21 cellular contexts compared by ENCODE assay signal in genomic region chr7:157575777-157576176, GRCh38.
DNase-seq lines count a peak whose midpoint lies in the region; ATAC-seq and TF ChIP-seq lines count a peak whose summit lies in the region.
"Had no signal": no experiment of that assay in that cellular context is flagged by ENCODE, and none has a peak within 500 bp of the region (broad histone marks: within the 10 kb centered on the region; RNA-seq: fewer than 3 reads in every experiment).

No MANE protein-coding gene starts in this region.

- no peaks in the 10 kb centered on the region for H3K9me3 Mint-ChIP-seq in activated CD4-positive, alpha-beta T cell treated with anti-CD3 and anti-CD28 coated beads for 36 hours (ENCODE audit: low read depth)
- H3K9me3 Mint-ChIP-seq in CD8-positive, alpha-beta T cell, result no peaks in the 10 kb centered on the region
- H3K9me3 Mint-ChIP-seq in activated T-helper 17 cell treated with anti-CD3 and anti-CD28 coated beads, Interleukin-2, amount 50 U/mL, for 72 hours, result no peaks in the 10 kb centered on the region
- no peaks in the 10 kb centered on the region for H3K9me3 Mint-ChIP-seq in naive thymus-derived CD4-positive, alpha-beta T cell
- H3K9me3 Mint-ChIP-seq: endodermal cell; stimulated activated memory B cell treated with anti-CD40 and anti-IgM and Interleukin-4, amounts not matched to agents 10 μg/mL and 1 μg/mL and 100 μg/mL, for 72 hours had no signal

- CTCF ChIA-PET in activated CD4-positive, alpha-beta T cell treated with anti-CD3 and anti-CD28 coated beads for 36 hours (lab: Charles Lee), result interaction anchor here (1.2 kb wide), 2 partner anchors 64 to 143 kb away, joined by 3 to 7 read pairs; no protein-coding TSS in a partner anchor
- CTCF ChIA-PET in CD8-positive, alpha-beta T cell (lab: Charles Lee), result interaction anchor here (1.1 kb wide), 1 partner anchor 133 kb away, joined by 3 read pairs; no protein-coding TSS in a partner anchor
- CTCF ChIA-PET in naive thymus-derived CD4-positive, alpha-beta T cell (lab: Charles Lee), result interaction anchor here (0.8 kb wide), 1 partner anchor 72 kb away, joined by 4 read pairs; no protein-coding TSS in a partner anchor

- no peaks in the 10 kb centered on the region for H3K36me3 Mint-ChIP-seq in activated CD4-positive, alpha-beta T cell treated with anti-CD3 and anti-CD28 coated beads for 36 hours (ENCODE audit: low read depth)
- no peaks in the 10 kb centered on the region for H3K36me3 Mint-ChIP-seq in CD8-positive, alpha-beta T cell
- no peaks in the 10 kb centered on the region for H3K36me3 Mint-ChIP-seq in activated T-helper 17 cell treated with anti-CD3 and anti-CD28 coated beads, Interleukin-2, amount 50 U/mL, for 72 hours (ENCODE audit: low read depth)
- H3K36me3 Mint-ChIP-seq in naive thymus-derived CD4-positive, alpha-beta T cell, result no peaks in the 10 kb centered on the region
- H3K36me3 Mint-ChIP-seq: stimulated activated memory B cell treated with anti-CD40 and anti-IgM and Interleukin-4, amounts not matched to agents 10 μg/mL and 1 μg/mL and 100 μg/mL, for 72 hours had no signal

- no peak overlapping the region for H3K27ac Mint-ChIP-seq in activated CD4-positive, alpha-beta T cell treated with anti-CD3 and anti-CD28 coated beads for 36 hours
- peak overlapping the region; percentile 75 for H3K27ac Mint-ChIP-seq in CD8-positive, alpha-beta T cell
- no peak overlapping the region for H3K27ac Mint-ChIP-seq in activated T-helper 17 cell treated with anti-CD3 and anti-CD28 coated beads, Interleukin-2, amount 50 U/mL, for 72 hours
- peak overlapping the region in 8 of 9 donors; percentile 86 to 98 (median 93) for H3K27ac Mint-ChIP-seq in naive thymus-derived CD4-positive, alpha-beta T cell
- H3K27ac Mint-ChIP-seq: endodermal cell had no signal

- H3K9me3 ChIP-seq in CD8-positive, alpha-beta T cell (ENCODE audit: low read length), result no peaks in the 10 kb centered on the region
- no peaks in the 10 kb centered on the region for H3K9me3 ChIP-seq in naive thymus-derived CD4-positive, alpha-beta T cell (ENCODE audit: control insufficient read depth in 2 of 3, low read length in 3 of 3)

- POLR2A ChIA-PET in activated CD4-positive, alpha-beta T cell treated with anti-CD3 and anti-CD28 coated beads for 36 hours (lab: Charles Lee), result no interaction called here
- POLR2A ChIA-PET in CD8-positive, alpha-beta T cell (lab: Charles Lee), result no interaction called here
- POLR2A ChIA-PET in naive thymus-derived CD4-positive, alpha-beta T cell (lab: Charles Lee), result interaction anchor here (0.5 to 1.8 kb wide), 8 partner anchors 10 to 104 kb away, joined by 3 to 6 read pairs (median 4); no protein-coding TSS in a partner anchor

- peak overlapping the region; percentile 44 for H3K4me3 ChIP-seq in CD8-positive, alpha-beta T cell (ENCODE audit: low read depth, low read length)
- peak overlapping the region; percentile 52 for H3K4me3 ChIP-seq in naive thymus-derived CD4-positive, alpha-beta T cell (ENCODE audit: low read length)
- H3K4me3 ChIP-seq: lung had no signal

- in situ Hi-C loops in KBM-7 (cut with MboI; ENCODE audit: low pct_unique_long_range_greater_than_20kb, low sequenced_read_pairs), result no loop called here

- H3K27ac ChIP-seq in CD8-positive, alpha-beta T cell (ENCODE audit: low read depth, low read length), result peak overlapping the region; percentile 68
- H3K27ac ChIP-seq in naive thymus-derived CD4-positive, alpha-beta T cell (ENCODE audit: low read depth, low read length), result peak overlapping the region; percentile 69
- H3K27ac ChIP-seq: 22Rv1, WERI-Rb-1 had no signal

- ATAC-seq in activated CD4-positive, alpha-beta T cell treated with anti-CD3 and anti-CD28 coated beads for 36 hours, result no peak
- peak; percentile 36 for ATAC-seq in CD8-positive, alpha-beta T cell
- ATAC-seq in activated T-helper 17 cell treated with anti-CD3 and anti-CD28 coated beads, Interleukin-2, amount 50 U/mL, for 72 hours (replicated peaks), result no peak
- no peak for ATAC-seq in naive thymus-derived CD4-positive, alpha-beta T cell

- TF ChIP-seq CTCF in CD8-positive, alpha-beta T cell (IDR thresholded peaks at IDR 0.05), result no peak

- no peak for DNase-seq in activated CD4-positive, alpha-beta T cell treated with anti-CD3 and anti-CD28 coated beads for 36 hours
- no peak for DNase-seq in activated CD4-positive, alpha-beta T cell treated with anti-CD3 and anti-CD28 coated beads for 4 hours
- DNase-seq in CD8-positive, alpha-beta T cell, result no peak
- DNase-seq in naive thymus-derived CD4-positive, alpha-beta T cell, result no peak
- DNase-seq in cerebellar cortex (ENCODE audit: low spot score), result no peak
- no peak for DNase-seq in 8988T
- no peak for DNase-seq in KBM-7
- DNase-seq: activated gamma-delta T cell, endodermal cell, KG1, kidney glomerular epithelial cell, MV-4-11, NCI-H1694 treated with DMSO at 0.1 percent for 48 hours, NCI-H2171 treated with DMSO at 0.1 percent for 48 hours, NCI-H526 treated with DMSO at 0.1 percent for 48 hours, occipital lobe, WERI-Rb-1 had no signal

- H3K36me3 ChIP-seq in CD8-positive, alpha-beta T cell (ENCODE audit: insufficient read depth, low read length), result no peaks in the 10 kb centered on the region
- no peaks in the 10 kb centered on the region for H3K36me3 ChIP-seq in naive thymus-derived CD4-positive, alpha-beta T cell (ENCODE audit: control insufficient read depth in 2 of 3, insufficient read depth in 3 of 3, low read length in 3 of 3)

- intact Hi-C loops in activated CD4-positive, alpha-beta T cell treated with anti-CD3 and anti-CD28 coated beads for 36 hours (cut with DNase I, micrococcal nuclease), result no loop called here
- intact Hi-C loops in CD8-positive, alpha-beta T cell (cut with DNase I, micrococcal nuclease), result loop anchor here in 1 of 2 experiments (5.0 kb wide), 1 partner anchor 1798 kb away; no protein-coding TSS in a partner anchor
- intact Hi-C loops in naive thymus-derived CD4-positive, alpha-beta T cell (cut with micrococcal nuclease), result loop anchor here (2.0 to 5.0 kb wide), 5 partner anchors 37 to 143 kb away; no protein-coding TSS in a partner anchor

- H3K27me3 ChIP-seq in CD8-positive, alpha-beta T cell (ENCODE audit: insufficient read depth, low read length), result no peaks in the 10 kb centered on the region
- H3K27me3 ChIP-seq in naive thymus-derived CD4-positive, alpha-beta T cell (ENCODE audit: control insufficient read depth in 2 of 2, insufficient read depth in 2 of 2, low read length in 2 of 2), result no peaks in the 10 kb centered on the region

- H3K4me3 Mint-ChIP-seq in activated CD4-positive, alpha-beta T cell treated with anti-CD3 and anti-CD28 coated beads for 36 hours, result peak overlapping the region; percentile 68
- H3K4me3 Mint-ChIP-seq in CD8-positive, alpha-beta T cell, result peak overlapping the region; percentile 74
- peak overlapping the region; percentile 86 for H3K4me3 Mint-ChIP-seq in activated T-helper 17 cell treated with anti-CD3 and anti-CD28 coated beads, Interleukin-2, amount 50 U/mL, for 72 hours
- H3K4me3 Mint-ChIP-seq in naive thymus-derived CD4-positive, alpha-beta T cell, result peak overlapping the region; percentile 30 to 88 (median 80)
- H3K4me3 Mint-ChIP-seq: endodermal cell had no signal

- H3K4me1 ChIP-seq in CD8-positive, alpha-beta T cell (ENCODE audit: insufficient read depth, low read length), result peaks cover 12% of the 10 kb centered on the region
- H3K4me1 ChIP-seq in naive thymus-derived CD4-positive, alpha-beta T cell (ENCODE audit: control insufficient read depth in 2 of 2, insufficient read depth in 2 of 2, low read length in 2 of 2), result peaks cover 5 to 12% of the 10 kb centered on the region in 2 donors

- peaks cover 23% of the 10 kb centered on the region for H3K4me1 Mint-ChIP-seq in activated CD4-positive, alpha-beta T cell treated with anti-CD3 and anti-CD28 coated beads for 36 hours
- peaks cover 18% of the 10 kb centered on the region for H3K4me1 Mint-ChIP-seq in CD8-positive, alpha-beta T cell (ENCODE audit: low read depth)
- peaks cover 13% of the 10 kb centered on the region for H3K4me1 Mint-ChIP-seq in activated T-helper 17 cell treated with anti-CD3 and anti-CD28 coated beads, Interleukin-2, amount 50 U/mL, for 72 hours
- H3K4me1 Mint-ChIP-seq in naive thymus-derived CD4-positive, alpha-beta T cell, result peaks cover 0 to 27% (median 19%) of the 10 kb centered on the region in 7 donors
- H3K4me1 Mint-ChIP-seq: endodermal cell had no signal

- no peaks in the 10 kb centered on the region for H3K27me3 Mint-ChIP-seq in activated CD4-positive, alpha-beta T cell treated with anti-CD3 and anti-CD28 coated beads for 36 hours
- H3K27me3 Mint-ChIP-seq in CD8-positive, alpha-beta T cell (ENCODE audit: low read depth), result peaks cover 3% of the 10 kb centered on the region
- no peaks in the 10 kb centered on the region for H3K27me3 Mint-ChIP-seq in activated T-helper 17 cell treated with anti-CD3 and anti-CD28 coated beads, Interleukin-2, amount 50 U/mL, for 72 hours
- H3K27me3 Mint-ChIP-seq in naive thymus-derived CD4-positive, alpha-beta T cell, result peaks cover 0 to 7% (median 0%) of the 10 kb centered on the region in 5 donors
- H3K27me3 Mint-ChIP-seq: stimulated activated memory B cell treated with anti-CD40 and anti-IgM and Interleukin-4, amounts not matched to agents 10 μg/mL and 1 μg/mL and 100 μg/mL, for 72 hours had no signal

Comparison
In these comparisons a context has a peak if more than half of its experiments do, and no peak if none do; other contexts are left out.
1. H3K27ac Mint-ChIP-seq: peak in CD8-positive, alpha-beta T cell (single experiment) and naive thymus-derived CD4-positive, alpha-beta T cell (8 of 9); none in activated CD4-positive, alpha-beta T cell treated with anti-CD3 and anti-CD28 coated beads for 36 hours (single experiment) and activated T-helper 17 cell treated with anti-CD3 and anti-CD28 coated beads, Interleukin-2, amount 50 U/mL, for 72 hours (single experiment).
2. intact Hi-C loops: an anchor here in naive thymus-derived CD4-positive, alpha-beta T cell (2.0 to 5.0 kb wide); none called in activated CD4-positive, alpha-beta T cell treated with anti-CD3 and anti-CD28 coated beads for 36 hours.
3. Peak in every context shown above with its lines, with median percentiles within 50 percentile points of each other: H3K4me3 Mint-ChIP-seq.